Comparison of ENCODE assay signal across 30 cellular contexts in the genomic region with DNA sequence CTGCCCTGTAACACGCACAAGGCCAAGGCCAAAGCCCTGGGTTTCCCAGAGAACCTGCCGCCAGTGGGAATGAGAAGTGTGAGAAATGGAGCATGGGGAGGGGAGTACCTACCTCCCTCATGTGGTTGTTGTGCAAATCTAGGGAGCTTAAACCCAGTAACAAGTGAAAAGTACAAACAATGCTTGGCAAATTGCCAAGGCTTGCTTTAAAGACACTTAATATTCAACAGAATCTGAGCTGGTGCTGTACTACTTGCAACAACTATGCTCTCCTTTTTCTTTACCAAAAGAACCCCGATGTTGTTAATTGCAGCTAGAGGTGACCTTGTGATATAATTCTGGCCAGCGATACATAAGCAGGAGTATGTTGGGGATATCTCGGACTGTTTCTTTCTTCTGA.
DNase-seq lines count a peak whose midpoint lies in the region; ATAC-seq and TF ChIP-seq lines count a peak whose summit lies in the region.
"Had no signal": no experiment of that assay in that cellular context is flagged by ENCODE, and none has a peak within 500 bp of the region (broad histone marks: within the 10 kb centered on the region; RNA-seq: fewer than 3 reads in every experiment).

No MANE protein-coding gene starts in this region.

- ATAC-seq in GM21447 (IDR thresholded peaks at IDR 0.05; ENCODE audit: unreplicated experiment), result no peak
- ATAC-seq: activated naive CD8-positive, alpha-beta T cell treated with anti-CD3 and anti-CD28 coated beads, Interleukin-2, amount 50 U/mL, for 24 hours; body of pancreas; foreskin keratinocyte had no signal

- TF ChIP-seq CTCF in fibroblast of pulmonary artery (IDR thresholded peaks at IDR 0.05; ENCODE audit: low read length, missing control alignments) (no peak), osteoblast (IDR thresholded peaks at IDR 0.05; ENCODE audit: extremely low read depth, low read depth, low read length) (no peak)

- H3K36me3 ChIP-seq in NT2/D1 (ENCODE audit: insufficient read depth, insufficient read length, low read length), result no peaks in the 10 kb centered on the region
- H3K36me3 ChIP-seq in osteoblast (ENCODE audit: insufficient read depth, low read length), result no peaks in the 10 kb centered on the region
- H3K36me3 ChIP-seq: heart right ventricle, Peyer's patch, WERI-Rb-1 had no signal

- no peak overlapping the region for H3K9ac ChIP-seq in NT2/D1 (ENCODE audit: insufficient read length, low read depth)
- H3K9ac ChIP-seq: KMS-11 had no signal

- DNase-seq in NCI-H2196 (lab: John Stamatoyannopoulos, UW; ENCODE audit: unreplicated experiment) (peak; percentile 14), NCI-H2196 treated with DMSO at 0.1 percent for 48 hours (lab: John Stamatoyannopoulos, UW; ENCODE audit: unreplicated experiment) (no peak), NT2/D1 (ENCODE audit: low read depth, low spot score) (peak; percentile 20), fibroblast of pulmonary artery (ENCODE audit: low read depth) (peak; percentile 76), osteoblast (ENCODE audit: insufficient read length, low spot score, missing footprints) (peak; percentile 39), anterior cingulate cortex (lab: John Stamatoyannopoulos, UW) (no peak), kidney tubule cell (ENCODE audit: low spot score) (no peak)
- DNase-seq: activated CD4-positive, alpha-beta T cell treated with anti-CD3 and anti-CD28 coated beads, Interleukin-2, amount 10 ng/mL, durations not matched to agents 7 days and 5 days; activated naive CD8-positive, alpha-beta T cell treated with anti-CD3 and anti-CD28 coated beads, Interleukin-2, amount 50 U/mL, for 24 hours; activated T-cell treated with anti-CD3 and anti-CD28 coated beads, Interleukin-2, amount 50 U/mL, for 24 hours; AML-193; body of pancreas; CD4-positive, alpha-beta memory T cell; effector CD8-positive, alpha-beta T cell; foreskin keratinocyte; GDM1; HCEC 1CT; heart right ventricle; mesendoderm; NCI-H2029 treated with DMSO at 0.1 percent for 48 hours; occipital lobe; Peyer's patch; retina; SIG-M5; stimulated activated CD4-positive, alpha-beta T cell treated with anti-CD3 and anti-CD28 coated beads, Interleukin-2, amount 100 ng/mL, for 48 hours; SW 1271; T1000; WERI-Rb-1 had no signal

- no peak overlapping the region for H3K4me3 ChIP-seq in NT2/D1 (ENCODE audit: insufficient read length, low read depth)
- no peak overlapping the region for H3K4me3 ChIP-seq in fibroblast of pulmonary artery (replicated peaks; ENCODE audit: low read depth, low read length)
- H3K4me3 ChIP-seq in osteoblast (ENCODE audit: insufficient read depth, low read length), result no peak overlapping the region
- H3K4me3 ChIP-seq: body of pancreas, heart right ventricle, Peyer's patch had no signal

- H3K4me1 ChIP-seq in NT2/D1 (ENCODE audit: insufficient read depth, insufficient read length), result peaks cover 5% of the 10 kb centered on the region
- peaks cover 20% of the 10 kb centered on the region for H3K4me1 ChIP-seq in osteoblast (ENCODE audit: insufficient read depth, low read length)
- H3K4me1 ChIP-seq: Peyer's patch had no signal

- H4K20me1 ChIP-seq in osteoblast (ENCODE audit: insufficient read depth, low read length), result no peaks in the 10 kb centered on the region

- no peaks in the 10 kb centered on the region for H3K79me2 ChIP-seq in osteoblast (ENCODE audit: insufficient read depth, low read length)

- H3K27me3 ChIP-seq in NT2/D1 (ENCODE audit: insufficient read depth, insufficient read length) (no peaks in the 10 kb centered on the region), osteoblast (ENCODE audit: insufficient read depth, low read length) (no peaks in the 10 kb centered on the region)
- H3K27me3 ChIP-seq: body of pancreas, foreskin keratinocyte, heart right ventricle, Peyer's patch had no signal

- no peaks in the 10 kb centered on the region for H3K9me3 ChIP-seq in NT2/D1 (ENCODE audit: insufficient read depth, low read length)
- H3K9me3 ChIP-seq in osteoblast (ENCODE audit: low read depth, low read length), result no peaks in the 10 kb centered on the region
- H3K9me3 ChIP-seq: body of pancreas, Peyer's patch had no signal

- no peak overlapping the region for H2AFZ ChIP-seq in osteoblast (ENCODE audit: low read length)

- no peak overlapping the region for H3K27ac ChIP-seq in osteoblast (ENCODE audit: low read depth, low read length)
- H3K27ac ChIP-seq: body of pancreas, foreskin keratinocyte, heart right ventricle, KMS-11, Peyer's patch, WERI-Rb-1 had no signal

- no peak overlapping the region for H3K4me2 ChIP-seq in osteoblast (ENCODE audit: insufficient read depth, low read length)
- H3K4me2 ChIP-seq: KMS-11 had no signal

Comparison
In these comparisons a context has a peak if more than half of its experiments do, and no peak if none do; other contexts are left out.
1. DNase-seq: peak in NCI-H2196 (single experiment), NT2/D1 (single experiment), fibroblast of pulmonary artery (single experiment) and osteoblast (single experiment); none in NCI-H2196 treated with DMSO at 0.1 percent for 48 hours (single experiment), anterior cingulate cortex (0 of 58) and kidney tubule cell (single experiment).